In genomic region chr2:85037622-85038021, GRCh38 we compare ENCODE assay signal across 17 cellular contexts.
DNase-seq lines count a peak whose midpoint lies in the region; ATAC-seq, FAIRE-seq and TF ChIP-seq lines count a peak whose summit lies in the region.
"Had no signal": no experiment of that assay in that cellular context is flagged by ENCODE, and none has a peak within 500 bp of the region (broad histone marks: within the 10 kb centered on the region; RNA-seq: fewer than 3 reads in every experiment).

No MANE protein-coding gene starts in this region.

- no peak for TF ChIP-seq POLR2A in H1 (IDR thresholded peaks at IDR 0.05; ENCODE audit: control extremely low read depth in 1 of 2, low read depth in 2 of 2, low read length in 2 of 2)

- ATAC-seq in CD4-positive, CD25-positive, alpha-beta regulatory T cell (ENCODE audit: low read depth in 2 of 2) = no peak
- ATAC-seq in activated naive CD8-positive, alpha-beta T cell treated with anti-CD3 and anti-CD28 coated beads, Interleukin-2, amount 50 U/mL, for 24 hours = no peak
- ATAC-seq: GM12878 had no signal

- no peak for DNase-seq in CD4-positive, CD25-positive, alpha-beta regulatory T cell
- peak; percentile 70 for DNase-seq in G401 (ENCODE audit: low spot score)
- no peak for DNase-seq in activated naive CD8-positive, alpha-beta T cell treated with anti-CD3 and anti-CD28 coated beads, Interleukin-2, amount 50 U/mL, for 24 hours
- no peak for DNase-seq in H1 (ENCODE audit: low read depth in 1 of 2, low spot score in 2 of 2)
- DNase-seq in cortex of kidney (lab: John Stamatoyannopoulos, UW) = no peak
- DNase-seq in stimulated activated CD4-positive, alpha-beta T cell treated with anti-CD3 and anti-CD28 coated beads, Interleukin-1b, Interleukin-23, amount 100 ng/mL, for 48 hours = no peak
- DNase-seq in NCI-H1417 treated with DMSO at 0.1 percent for 48 hours (lab: John Stamatoyannopoulos, UW) = no peak
- DNase-seq: ACHN; BE2C; Caco-2; CD4-positive, alpha-beta T cell; DMS79 treated with DMSO at 0.1 percent for 48 hours; GOT3; H9 had no signal

- H4K91ac ChIP-seq in H1 (replicated peaks; ENCODE audit: insufficient read length, low read length) = no peak overlapping the region

- no peak overlapping the region for H3K56ac ChIP-seq in H1 (replicated peaks; ENCODE audit: insufficient read length, low read depth, low read length)

- H3K4me3 ChIP-seq in CD4-positive, CD25-positive, alpha-beta regulatory T cell (ENCODE audit: low read depth, low read length) = no peak overlapping the region
- no peak overlapping the region for H3K4me3 ChIP-seq in H1 (ENCODE audit: extremely low read depth in 1 of 4, insufficient read depth in 2 of 4, low read depth in 3 of 4, low read length in 4 of 4)
- H3K4me3 ChIP-seq: GM12878 had no signal

- 0 out of 2 replicates have a peak overlapping the region, but pooled peaks have one; percentile 11 for H4K8ac ChIP-seq in H1 (ENCODE audit: extremely low read depth, insufficient read depth, low read length)

- H3K4me2 ChIP-seq in H1 (ENCODE audit: insufficient read depth in 1 of 2, low read depth in 2 of 2, low read length in 2 of 2) = no peak overlapping the region

- H4K5ac ChIP-seq in H1 (ENCODE audit: insufficient read length, low read depth, low read length) = no peak overlapping the region

- H3K79me2 ChIP-seq in H1 (ENCODE audit: control insufficient read depth in 1 of 2, insufficient read depth in 2 of 2, low read length in 2 of 2) = peaks cover 0 to 27% of the 10 kb centered on the region in 2 experiments; a peak in 3 of 4 replicates

- no peak overlapping the region for H2BK20ac ChIP-seq in H1 (ENCODE audit: low read length)

- no peaks in the 10 kb centered on the region for H3K9me3 Mint-ChIP-seq in CD4-positive, CD25-positive, alpha-beta regulatory T cell
- H3K9me3 Mint-ChIP-seq in activated naive CD8-positive, alpha-beta T cell treated with anti-CD3 and anti-CD28 coated beads, Interleukin-2, amount 50 U/mL, for 24 hours = no peaks in the 10 kb centered on the region
- H3K9me3 Mint-ChIP-seq: CD4-positive, alpha-beta T cell; H9 had no signal

- in situ Hi-C loops in G401 (cut with HindIII; ENCODE audit: low sequenced_read_pairs) = no loop called here

- H3K4me1 ChIP-seq in CD4-positive, CD25-positive, alpha-beta regulatory T cell (ENCODE audit: control insufficient read depth, insufficient read depth, low read length, poor library complexity, severe bottlenecking) = no peaks in the 10 kb centered on the region
- peaks cover 0 to 5% (median under 1%) of the 10 kb centered on the region in 4 experiments; a peak in 2 of 7 replicates for H3K4me1 ChIP-seq in H1 (replicated peaks in 1 of 4; ENCODE audit: control insufficient read depth in 3 of 4, insufficient read depth in 4 of 4, low read length in 3 of 4)
- H3K4me1 ChIP-seq: BE2C, Caco-2 had no signal

- no peak overlapping the region for H3K14ac ChIP-seq in H1 (ENCODE audit: insufficient read length)

- no peak overlapping the region for H2BK120ac ChIP-seq in H1 (replicated peaks; ENCODE audit: low read depth, low read length)

- no peak for TF ChIP-seq RAD21 in H1 (IDR thresholded peaks at IDR 0.05 in 1 of 2, conservative IDR thresholded peaks at IDR 0.05 in 1 of 2; ENCODE audit: low read depth in 2 of 2, low read length in 2 of 2)

- H3K36me3 Mint-ChIP-seq in CD4-positive, CD25-positive, alpha-beta regulatory T cell = peaks cover 47% of the 10 kb centered on the region
- peaks cover 53% of the 10 kb centered on the region for H3K36me3 Mint-ChIP-seq in activated naive CD8-positive, alpha-beta T cell treated with anti-CD3 and anti-CD28 coated beads, Interleukin-2, amount 50 U/mL, for 24 hours (ENCODE audit: low read depth)

- H2BK5ac ChIP-seq in H1 (ENCODE audit: low read depth, low read length) = no peak overlapping the region

- peak overlapping the region in 2 of 3 donors; percentile 48 to 56 for H3K27ac Mint-ChIP-seq in CD4-positive, CD25-positive, alpha-beta regulatory T cell
- peak overlapping the region; percentile 47 for H3K27ac Mint-ChIP-seq in activated naive CD8-positive, alpha-beta T cell treated with anti-CD3 and anti-CD28 coated beads, Interleukin-2, amount 50 U/mL, for 24 hours
- H3K27ac Mint-ChIP-seq: CD4-positive, alpha-beta T cell had no signal

- H4K20me1 ChIP-seq in H1 (replicated peaks in 1 of 2; ENCODE audit: control insufficient read depth in 1 of 2, insufficient read depth in 2 of 2, low read length in 2 of 2) = peaks cover 0 to 12% of the 10 kb centered on the region in 2 experiments

- no peak for TF ChIP-seq EP300 in H1 (IDR thresholded peaks at IDR 0.05; ENCODE audit: borderline replicate concordance in 1 of 2, low read depth in 2 of 2, low read length in 2 of 2)

- FAIRE-seq in H1 (lab: Jason Lieb, UNC) = no peak
- FAIRE-seq: A204.1, D721Med, GM12878 had no signal

- H3K4me3 Mint-ChIP-seq in CD4-positive, CD25-positive, alpha-beta regulatory T cell = peak overlapping the region in 2 of 4 donors; percentile 39 to 59
- H3K4me3 Mint-ChIP-seq in activated naive CD8-positive, alpha-beta T cell treated with anti-CD3 and anti-CD28 coated beads, Interleukin-2, amount 50 U/mL, for 24 hours = no peak overlapping the region
- H3K4me3 Mint-ChIP-seq: CD4-positive, alpha-beta T cell; H9 had no signal

- no peak overlapping the region for H2BK15ac ChIP-seq in H1 (ENCODE audit: low read length)

- H2AFZ ChIP-seq in H1 (ENCODE audit: low read length) = no peak overlapping the region

- no peak overlapping the region for H2AK5ac ChIP-seq in H1 (ENCODE audit: low read depth, low read length)

- WGBS in H1 (ENCODE audit: extremely low coverage in 1 of 2, insufficient coverage in 1 of 2, insufficient read length in 1 of 2, insufficient replicate concordance in 2 of 2, low coverage in 1 of 2, low lambda C conversion rate in 2 of 2, missing lambda C conversion rate in 1 of 2), 2 experiments = 94% methylated on average over 7 of the region's 7 CpGs; no CpG with 5 or more reads in 1 of the 2 experiments

- peaks cover 81% of the 10 kb centered on the region for H3K36me3 ChIP-seq in CD4-positive, CD25-positive, alpha-beta regulatory T cell (ENCODE audit: control insufficient read depth, insufficient read depth, low read length)
- peaks cover 0 to 57% (median 8%) of the 10 kb centered on the region in 4 experiments; a peak in 6 of 8 replicates for H3K36me3 ChIP-seq in H1 (ENCODE audit: control insufficient read depth in 2 of 4, insufficient read depth in 4 of 4, low read length in 3 of 4)
- H3K36me3 ChIP-seq: BE2C had no signal

- H3K9me3 ChIP-seq in CD4-positive, CD25-positive, alpha-beta regulatory T cell (ENCODE audit: control insufficient read depth in 2 of 2, low read length in 2 of 2) = no peaks in the 10 kb centered on the region
- no peaks in the 10 kb centered on the region for H3K9me3 ChIP-seq in H1 (ENCODE audit: insufficient read depth in 2 of 2, low read depth in 1 of 2, low read length in 1 of 2)
- H3K9me3 ChIP-seq: BE2C, Caco-2 had no signal

- TF ChIP-seq CTCF in H1 (IDR thresholded peaks at IDR 0.05; ENCODE audit: control extremely low read depth in 1 of 3, insufficient read depth in 1 of 3, low read depth in 1 of 3, low read length in 3 of 3) = no peak

- H3K23ac ChIP-seq in H1 (ENCODE audit: insufficient read length) = no peak overlapping the region

- no peak overlapping the region for H3K18ac ChIP-seq in H1 (ENCODE audit: extremely low read depth, low read length)

- peaks cover 24 to 41% (median 30%) of the 10 kb centered on the region in 4 donors for H3K4me1 Mint-ChIP-seq in CD4-positive, CD25-positive, alpha-beta regulatory T cell
- H3K4me1 Mint-ChIP-seq in activated naive CD8-positive, alpha-beta T cell treated with anti-CD3 and anti-CD28 coated beads, Interleukin-2, amount 50 U/mL, for 24 hours = peaks cover 3% of the 10 kb centered on the region

- CTCF ChIA-PET in H1 (lab: Charles Lee; ENCODE audit: partially characterized antibody) = interaction anchor here (0.7 to 1.1 kb wide), 2 partner anchors 15 to 30 kb away, joined by 3 read pairs; no protein-coding TSS in a partner anchor

- no peak overlapping the region for H3K27ac ChIP-seq in CD4-positive, CD25-positive, alpha-beta regulatory T cell (ENCODE audit: insufficient read depth, low read length, poor library complexity, severe bottlenecking)
- H3K27ac ChIP-seq in H1 (ENCODE audit: low read depth, low read length) = no peak overlapping the region

- POLR2A ChIA-PET in H1 (lab: Charles Lee; ENCODE audit: partially characterized antibody) = no interaction called here

- no peak overlapping the region for H3K9ac ChIP-seq in H1 (replicated peaks in 1 of 4; ENCODE audit: extremely low read depth in 1 of 4, low read depth in 3 of 4, low read length in 3 of 4)

- H3K23me2 ChIP-seq in H1 (ENCODE audit: low read depth, low read length) = no peaks in the 10 kb centered on the region; the same call in 1 of the 2 replicates

- H3K4ac ChIP-seq in H1 (replicated peaks; ENCODE audit: insufficient read length, low read depth, low read length) = no peak overlapping the region

- no peak overlapping the region for H2BK12ac ChIP-seq in H1 (ENCODE audit: low read depth, low read length)

- peaks cover 3% of the 10 kb centered on the region for H3K79me1 ChIP-seq in H1 (ENCODE audit: low read depth, low read length)

- H3K27me3 ChIP-seq in CD4-positive, CD25-positive, alpha-beta regulatory T cell (ENCODE audit: control insufficient read depth, insufficient read depth, low read length) = no peaks in the 10 kb centered on the region
- H3K27me3 ChIP-seq in H1 (replicated peaks in 1 of 4; ENCODE audit: control insufficient read depth in 3 of 4, extremely low read depth in 1 of 4, insufficient read depth in 3 of 4, low read length in 3 of 4) = no peaks in the 10 kb centered on the region
- H3K27me3 ChIP-seq: BE2C had no signal

- no peaks in the 10 kb centered on the region for H3K27me3 Mint-ChIP-seq in CD4-positive, CD25-positive, alpha-beta regulatory T cell
- no peaks in the 10 kb centered on the region for H3K27me3 Mint-ChIP-seq in activated naive CD8-positive, alpha-beta T cell treated with anti-CD3 and anti-CD28 coated beads, Interleukin-2, amount 50 U/mL, for 24 hours
- H3K27me3 Mint-ChIP-seq: CD4-positive, alpha-beta T cell had no signal

TF ChIP-seq in H1, 55 proteins besides CTCF, POLR2A, EP300 and RAD21 (continues in another document):
- TF ChIP-seq TCF12 (IDR thresholded peaks at IDR 0.05; ENCODE audit: low read depth, low read length) = no peak
- TF ChIP-seq CHD1 (IDR thresholded peaks at IDR 0.05; ENCODE audit: low read depth, low read length) = no peak
- no peak for TF ChIP-seq YY1 (IDR thresholded peaks at IDR 0.05; ENCODE audit: low read depth, low read length)
- no peak for TF ChIP-seq TBP (IDR thresholded peaks at IDR 0.05; ENCODE audit: low read depth, low read length)
- TF ChIP-seq NANOG (IDR thresholded peaks at IDR 0.05; ENCODE audit: insufficient read depth, low read depth, low read length, poor library complexity, severe bottlenecking) = no peak
- TF ChIP-seq FOSL1 (IDR thresholded peaks at IDR 0.05; ENCODE audit: insufficient read depth, low read depth, low read length) = no peak
- TF ChIP-seq JUN (IDR thresholded peaks at IDR 0.05; ENCODE audit: low read depth, low read length) = no peak
- TF ChIP-seq SIRT6 (IDR thresholded peaks at IDR 0.05; ENCODE audit: low read length) = no peak
- no peak for TF ChIP-seq CREB1 (IDR thresholded peaks at IDR 0.05)
- no peak for TF ChIP-seq RNF2 (IDR thresholded peaks at IDR 0.05; ENCODE audit: borderline replicate concordance, low read depth, low read length, missing control alignments, poor library complexity, severe bottlenecking)
